38 cellular contexts compared by ENCODE assay signal in genomic region chr6:21141616-21142303, GRCh38.
"Had no signal": no experiment of that assay in that cellular context is flagged by ENCODE, and none has a peak within 500 bp of the region (broad histone marks: within the 10 kb centered on the region; RNA-seq: fewer than 3 reads in every experiment).

No MANE protein-coding gene starts in this region.

- H3K9me3 Mint-ChIP-seq: activated B cell treated with CpG ODN at 0.5 μM for 24 hours; activated CD4-positive, alpha-beta memory T cell treated with anti-CD3 and anti-CD28 coated beads for 36 hours; activated naive CD4-positive, alpha-beta T cell treated with anti-CD3 and anti-CD28 coated beads for 36 hours; activated naive CD4-positive, alpha-beta T cell treated with anti-CD3 and anti-CD28 coated beads, Interleukin-2, amount 50 U/mL, for 24 hours; activated naive CD8-positive, alpha-beta T cell treated with anti-CD3 and anti-CD28 coated beads for 36 hours; activated naive CD8-positive, alpha-beta T cell treated with anti-CD3 and anti-CD28 coated beads, Interleukin-2, amount 50 U/mL, for 24 hours; activated T-helper 1 cell treated with anti-CD3 and anti-CD28 coated beads, Interleukin-12 subunit alpha, Interleukin-12 subunit beta, Interleukin-2, Interleukin-4 antibody, amounts not matched to agents 30 ng/mL and 10 ng/mL and 1 ng/mL, durations not matched to agents 14 hours and 24 hours and 36 hours; activated T-helper 2 cell treated with anti-CD3 and anti-CD28 coated beads, Interferon-gamma antibody, Interleukin-2, Interleukin-4, amounts not matched to agents 10 μg/mL and 5 μg/mL and 100 μg/mL, durations not matched to agents 14 hours and 24 hours and 36 hours; T-cell; T-helper 1 cell treated with Interleukin-12 subunit alpha and Interleukin-12 subunit beta and Interleukin-4 antibody, amounts not matched to agents 30 μg/mL and 1 μg/mL, for 36 hours had no signal

- FAIRE-seq: endometrium, endothelial cell of umbilical vein had no signal

- H3K4me1 Mint-ChIP-seq: activated B cell treated with CpG ODN at 0.5 μM for 24 hours; activated CD8-positive, alpha-beta memory T cell treated with anti-CD3 and anti-CD28 coated beads, Interleukin-2, amount 10 ng/mL, durations not matched to agents 7 days and 5 days; activated naive CD4-positive, alpha-beta T cell treated with anti-CD3 and anti-CD28 coated beads, Interleukin-2, amount 50 U/mL, for 24 hours; activated naive CD8-positive, alpha-beta T cell treated with anti-CD3 and anti-CD28 coated beads for 36 hours; activated naive CD8-positive, alpha-beta T cell treated with anti-CD3 and anti-CD28 coated beads, Interleukin-2, amount 50 U/mL, for 24 hours; T-cell had no signal

- H3K9me3 ChIP-seq: adrenal gland, ascending aorta, breast epithelium, colonic mucosa, esophagus squamous epithelium, gastroesophageal sphincter had no signal

- H3K36me3 ChIP-seq: adrenal gland, ascending aorta, breast epithelium, cardiac muscle cell, colonic mucosa, esophagus squamous epithelium, gastroesophageal sphincter, WERI-Rb-1 had no signal

- DNase-seq: activated B cell treated with CpG ODN at 0.5 μM for 24 hours; activated CD4-positive, alpha-beta memory T cell treated with anti-CD3 and anti-CD28 coated beads for 36 hours; activated CD4-positive, alpha-beta T cell treated with anti-CD3 and anti-CD28 coated beads for 48 hours; activated CD4-positive, alpha-beta T cell treated with anti-CD3 and anti-CD28 coated beads, Interleukin-2, amount 50 U/mL, for 1 hour; activated CD8-positive, alpha-beta memory T cell treated with anti-CD3 and anti-CD28 coated beads, Interleukin-2, amount 10 ng/mL, durations not matched to agents 7 days and 5 days; activated CD8-positive, alpha-beta memory T cell treated with anti-CD3 and anti-CD28 coated beads, Interleukin-2, amount 50 U/mL, for 4 hours; activated CD8-positive, alpha-beta T cell treated with anti-CD3 and anti-CD28 coated beads, Interleukin-2, amount 10 ng/mL, durations not matched to agents 7 days and 5 days; activated effector memory CD4-positive, alpha-beta T cell treated with anti-CD3 and anti-CD28 coated beads, Interleukin-2, amount 50 U/mL, for 16 hours; activated naive CD4-positive, alpha-beta T cell treated with anti-CD3 and anti-CD28 coated beads for 36 hours; activated naive CD8-positive, alpha-beta T cell treated with anti-CD3 and anti-CD28 coated beads for 36 hours; activated naive CD8-positive, alpha-beta T cell treated with anti-CD3 and anti-CD28 coated beads, Interleukin-2, amount 50 U/mL, for 24 hours; activated T-cell treated with anti-CD3 and anti-CD28 coated beads, Interleukin-2, amount 50 U/mL, for 1 hour; activated T-cell treated with anti-CD3 and anti-CD28 coated beads, Interleukin-2, amount 50 U/mL, for 48 hours; adrenal gland; amygdala; central memory CD4-positive, alpha-beta T cell; cerebellar nuclear complex; colonic mucosa; effector CD8-positive, alpha-beta T cell; esophagus squamous epithelium; foreskin melanocyte; SW 1271; T-cell; T1000; WERI-Rb-1 had no signal

- H3K4me3 Mint-ChIP-seq: activated B cell treated with CpG ODN at 0.5 μM for 24 hours; activated CD4-positive, alpha-beta memory T cell treated with anti-CD3 and anti-CD28 coated beads for 36 hours; activated CD8-positive, alpha-beta memory T cell treated with anti-CD3 and anti-CD28 coated beads, Interleukin-2, amount 10 ng/mL, durations not matched to agents 7 days and 5 days; activated CD8-positive, alpha-beta T cell treated with anti-CD3 and anti-CD28 coated beads, Interleukin-2, amount 10 ng/mL, durations not matched to agents 7 days and 5 days; activated naive CD4-positive, alpha-beta T cell treated with anti-CD3 and anti-CD28 coated beads for 36 hours; activated naive CD4-positive, alpha-beta T cell treated with anti-CD3 and anti-CD28 coated beads, Interleukin-2, amount 50 U/mL, for 24 hours; activated naive CD8-positive, alpha-beta T cell treated with anti-CD3 and anti-CD28 coated beads for 36 hours; activated naive CD8-positive, alpha-beta T cell treated with anti-CD3 and anti-CD28 coated beads, Interleukin-2, amount 50 U/mL, for 24 hours; activated T-helper 1 cell treated with anti-CD3 and anti-CD28 coated beads, Interleukin-12 subunit alpha, Interleukin-12 subunit beta, Interleukin-2, Interleukin-4 antibody, amounts not matched to agents 30 ng/mL and 10 ng/mL and 1 ng/mL, durations not matched to agents 14 hours and 24 hours and 36 hours; brain; T-cell; T-helper 1 cell treated with Interleukin-12 subunit alpha and Interleukin-12 subunit beta and Interleukin-4 antibody, amounts not matched to agents 30 μg/mL and 1 μg/mL, for 36 hours had no signal

- H3K27me3 ChIP-seq: adrenal gland, ascending aorta, breast epithelium, cardiac muscle cell, colonic mucosa, esophagus squamous epithelium, gastroesophageal sphincter had no signal

- ATAC-seq: activated CD4-positive, CD25-positive, alpha-beta regulatory T cell treated with anti-CD3 and anti-CD28 coated beads, Interleukin-2, amount 50 U/mL, for 24 hours; activated CD8-positive, alpha-beta memory T cell treated with anti-CD3 and anti-CD28 coated beads, Interleukin-2, amount 10 ng/mL, durations not matched to agents 7 days and 5 days; activated CD8-positive, alpha-beta T cell treated with anti-CD3 and anti-CD28 coated beads, Interleukin-2, amount 10 ng/mL, durations not matched to agents 7 days and 5 days; activated naive CD8-positive, alpha-beta T cell treated with anti-CD3 and anti-CD28 coated beads, Interleukin-2, amount 50 U/mL, for 24 hours; gastroesophageal sphincter; T-cell had no signal

- H3K4me3 ChIP-seq: adrenal gland, ascending aorta, breast epithelium, cardiac muscle cell, colonic mucosa, esophagus squamous epithelium, gastroesophageal sphincter had no signal

- H3K4me1 ChIP-seq: ascending aorta, breast epithelium, colonic mucosa, esophagus squamous epithelium had no signal

- H3K27me3 Mint-ChIP-seq: activated B cell treated with CpG ODN at 0.5 μM for 24 hours; activated CD4-positive, alpha-beta memory T cell treated with anti-CD3 and anti-CD28 coated beads for 36 hours; activated CD8-positive, alpha-beta memory T cell treated with anti-CD3 and anti-CD28 coated beads, Interleukin-2, amount 10 ng/mL, durations not matched to agents 7 days and 5 days; activated naive CD4-positive, alpha-beta T cell treated with anti-CD3 and anti-CD28 coated beads, Interleukin-2, amount 50 U/mL, for 24 hours; activated naive CD8-positive, alpha-beta T cell treated with anti-CD3 and anti-CD28 coated beads for 36 hours; activated naive CD8-positive, alpha-beta T cell treated with anti-CD3 and anti-CD28 coated beads, Interleukin-2, amount 50 U/mL, for 24 hours; T-cell had no signal

- H3K27ac Mint-ChIP-seq: activated B cell treated with CpG ODN at 0.5 μM for 24 hours; activated CD4-positive, alpha-beta memory T cell treated with anti-CD3 and anti-CD28 coated beads for 36 hours; activated CD8-positive, alpha-beta memory T cell treated with anti-CD3 and anti-CD28 coated beads, Interleukin-2, amount 10 ng/mL, durations not matched to agents 7 days and 5 days; activated CD8-positive, alpha-beta T cell treated with anti-CD3 and anti-CD28 coated beads, Interleukin-2, amount 10 ng/mL, durations not matched to agents 7 days and 5 days; activated naive CD4-positive, alpha-beta T cell treated with anti-CD3 and anti-CD28 coated beads for 36 hours; activated naive CD4-positive, alpha-beta T cell treated with anti-CD3 and anti-CD28 coated beads, Interleukin-2, amount 50 U/mL, for 24 hours; activated naive CD8-positive, alpha-beta T cell treated with anti-CD3 and anti-CD28 coated beads for 36 hours; activated naive CD8-positive, alpha-beta T cell treated with anti-CD3 and anti-CD28 coated beads, Interleukin-2, amount 50 U/mL, for 24 hours; activated T-helper 1 cell treated with anti-CD3 and anti-CD28 coated beads, Interleukin-12 subunit alpha, Interleukin-12 subunit beta, Interleukin-2, Interleukin-4 antibody, amounts not matched to agents 30 ng/mL and 10 ng/mL and 1 ng/mL, durations not matched to agents 14 hours and 24 hours and 36 hours; activated T-helper 2 cell treated with anti-CD3 and anti-CD28 coated beads, Interferon-gamma antibody, Interleukin-2, Interleukin-4, amounts not matched to agents 10 μg/mL and 5 μg/mL and 100 μg/mL, durations not matched to agents 14 hours and 24 hours and 36 hours; T-cell; T-helper 1 cell treated with Interleukin-12 subunit alpha and Interleukin-12 subunit beta and Interleukin-4 antibody, amounts not matched to agents 30 μg/mL and 1 μg/mL, for 36 hours had no signal

- H3K27ac ChIP-seq: adrenal gland, ascending aorta, breast epithelium, cardiac muscle cell, colonic mucosa, epithelial cell of prostate, esophagus squamous epithelium, gastroesophageal sphincter, WERI-Rb-1 had no signal
